In the genomic region with DNA sequence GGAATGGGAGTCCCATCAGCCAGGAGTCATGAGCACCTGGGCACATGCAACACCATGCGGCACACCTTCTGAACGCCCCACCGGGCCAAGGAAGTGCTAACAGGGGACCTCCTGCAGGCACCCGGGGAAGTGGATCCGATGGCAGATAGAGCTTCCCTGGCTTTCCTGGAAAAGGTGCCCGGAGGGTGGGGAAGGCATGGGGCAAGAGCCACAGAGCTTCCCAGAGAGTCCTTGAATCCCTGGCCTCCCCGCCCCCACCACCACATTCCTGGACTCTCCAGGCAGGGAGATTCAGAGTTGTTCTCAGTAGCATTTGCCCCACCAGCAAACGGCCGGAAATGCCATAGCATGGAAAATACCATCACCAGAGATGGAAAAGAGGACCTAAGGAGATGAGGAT, we compare ENCODE assay signal across 22 cellular contexts. TPM values are rescaled to one million over a fixed set of nuclear protein-coding genes. Genes with fewer than 3 reads are reported as not detected.
DNase-seq lines count a peak whose midpoint lies in the region; ATAC-seq, FAIRE-seq and TF ChIP-seq lines count a peak whose summit lies in the region.
"Had no signal": no experiment of that assay in that cellular context is flagged by ENCODE, and none has a peak within 500 bp of the region (broad histone marks: within the 10 kb centered on the region; RNA-seq: fewer than 3 reads in every experiment).

No MANE protein-coding gene starts in this region.

- TF ChIP-seq EP300 in sigmoid colon (IDR thresholded peaks at IDR 0.05) = no peak

- no peak overlapping the region for H3K27ac Mint-ChIP-seq in glutamatergic neuron (ENCODE audit: unreplicated experiment)
- H3K27ac Mint-ChIP-seq: activated CD8-positive, alpha-beta T cell treated with anti-CD3 and anti-CD28 coated beads for 36 hours; memory B cell had no signal

- H3K9me3 ChIP-seq in BE2C (no peaks in the 10 kb centered on the region), RWPE2 (ENCODE audit: severe bottlenecking) (no peaks in the 10 kb centered on the region), sigmoid colon (no peaks in the 10 kb centered on the region)

- peaks cover 6% of the 10 kb centered on the region for H3K36me3 Mint-ChIP-seq in glutamatergic neuron (ENCODE audit: unreplicated experiment)
- H3K36me3 Mint-ChIP-seq: memory B cell, naive B cell had no signal

- H3K4me3 ChIP-seq in BE2C (ENCODE audit: low read depth, low read length) (no peak overlapping the region), RWPE2 (ENCODE audit: severe bottlenecking) (no peak overlapping the region), sigmoid colon (no peak overlapping the region)

- H3K27me3 ChIP-seq in BE2C = no peaks in the 10 kb centered on the region
- H3K27me3 ChIP-seq in RWPE2 (ENCODE audit: insufficient read depth, poor library complexity, severe bottlenecking) = no peaks in the 10 kb centered on the region
- H3K27me3 ChIP-seq in sigmoid colon = no peaks in the 10 kb centered on the region

- H3K9me3 Mint-ChIP-seq in glutamatergic neuron (ENCODE audit: unreplicated experiment) = peaks cover 10% of the 10 kb centered on the region
- H3K9me3 Mint-ChIP-seq: activated CD8-positive, alpha-beta T cell treated with anti-CD3 and anti-CD28 coated beads for 36 hours; memory B cell; naive B cell had no signal

- ATAC-seq in RWPE2 (ENCODE audit: low read depth) (no peak), GM19328 (IDR thresholded peaks at IDR 0.05; ENCODE audit: unreplicated experiment) (no peak), HG03469 (IDR thresholded peaks at IDR 0.05; ENCODE audit: unreplicated experiment) (no peak)
- ATAC-seq: activated CD8-positive, alpha-beta T cell treated with anti-CD3 and anti-CD28 coated beads for 36 hours had no signal

- 92 to 94% methylated on average over 9 of the region's 9 CpGs for WGBS in sigmoid colon, 2 donors

- TF ChIP-seq CTCF in BE2C (IDR thresholded peaks at IDR 0.05; ENCODE audit: low read depth, low read length) (no peak), RWPE2 (IDR thresholded peaks at IDR 0.05; ENCODE audit: poor library complexity, severe bottlenecking) (no peak), glutamatergic neuron (IDR thresholded peaks at IDR 0.05; ENCODE audit: partially characterized antibody, unreplicated experiment) (no peak), sigmoid colon (IDR thresholded peaks at IDR 0.05) (no peak)

- DNase-seq in BE2C (peak; percentile 3), RWPE2 (ENCODE audit: low spot score) (peak; percentile 33), glutamatergic neuron (peak; percentile 4), sigmoid colon (peak; percentile 55), NCI-H1930 (lab: John Stamatoyannopoulos, UW) (no peak), GM19239 (ENCODE audit: insufficient read length, low spot score) (no peak)
- DNase-seq: activated CD8-positive, alpha-beta T cell treated with anti-CD3 and anti-CD28 coated beads for 36 hours; activated T-cell treated with anti-CD3 and anti-CD28 coated beads for 4 hours; central memory CD4-positive, alpha-beta T cell; foreskin melanocyte; naive B cell; NCI-H1694; NCI-H526 treated with DMSO at 0.1 percent for 48 hours; nucleus accumbens; T1000 had no signal

- FAIRE-seq in GM19239 (lab: Jason Lieb, UNC) = no peak
- FAIRE-seq: endothelial cell of umbilical vein, H1, islet of Langerhans had no signal

- H3K4me3 Mint-ChIP-seq in glutamatergic neuron (ENCODE audit: unreplicated experiment) = no peak overlapping the region
- H3K4me3 Mint-ChIP-seq: activated CD8-positive, alpha-beta T cell treated with anti-CD3 and anti-CD28 coated beads for 36 hours; memory B cell; naive B cell had no signal

- TF ChIP-seq POLR2A in sigmoid colon (IDR thresholded peaks at IDR 0.05) = no peak

- peaks cover 1% of the 10 kb centered on the region for H3K4me1 Mint-ChIP-seq in glutamatergic neuron (ENCODE audit: low read depth, unreplicated experiment)
- H3K4me1 Mint-ChIP-seq: memory B cell, naive B cell had no signal

- H3K36me3 ChIP-seq in BE2C = no peaks in the 10 kb centered on the region
- peaks cover 86% of the 10 kb centered on the region for H3K36me3 ChIP-seq in RWPE2 (ENCODE audit: low read depth)
- no peaks in the 10 kb centered on the region for H3K36me3 ChIP-seq in sigmoid colon

- peaks cover 19% of the 10 kb centered on the region for H3K4me1 ChIP-seq in BE2C
- H3K4me1 ChIP-seq in RWPE2 (ENCODE audit: insufficient read depth, poor library complexity, severe bottlenecking) = peaks cover 62% of the 10 kb centered on the region
- peaks cover 0 to 23% (median 21%) of the 10 kb centered on the region in 4 donors for H3K4me1 ChIP-seq in sigmoid colon

- H3K27ac ChIP-seq in RWPE2 (ENCODE audit: poor library complexity, severe bottlenecking) (peak overlapping the region; percentile 92), sigmoid colon (peak overlapping the region in 3 of 4 donors; percentile 53 to 89 (median 74))

- peaks cover 20% of the 10 kb centered on the region for H3K27me3 Mint-ChIP-seq in glutamatergic neuron (ENCODE audit: unreplicated experiment)

- intact Hi-C loops in sigmoid colon (cut with DNase I) = loop anchor here (2.0 to 5.0 kb wide), 2 partner anchors 39 to 402 kb away; a partner anchor contains a TSS

RNA-seq across cellular contexts. Expression of a gene that starts 8.3 kb away (rescaled TPM):
- polyA plus RNA-seq in BE2C (2012; ENCODE audit: insufficient read depth, insufficient read length, low read depth) = 1.8 TPM
- total RNA-seq in glutamatergic neuron (ENCODE audit: unreplicated experiment) = not detected
- 1 to 10 TPM in 3 of 4 donors, under 1 TPM in 1; 0.33 to 6.9 (median 1.1) TPM for total RNA-seq in sigmoid colon
- 1 to 10 TPM; 6.0 to 8.5 (median 7.2) TPM for polyA plus RNA-seq in sigmoid colon
- total RNA-seq: activated CD8-positive, alpha-beta T cell treated with anti-CD3 and anti-CD28 coated beads for 36 hours; dermis microvascular lymphatic vessel endothelial cell; endothelial cell of umbilical vein had no signal
- polyA plus RNA-seq: endothelial cell of umbilical vein had no signal

Comparison
In these comparisons a context has a peak if more than half of its experiments do, and no peak if none do; other contexts are left out.
1. DNase-seq: peak in BE2C (single experiment), RWPE2 (single experiment), glutamatergic neuron (single experiment) and sigmoid colon (single experiment); none in NCI-H1930 (0 of 2) and GM19239 (single experiment).